1 cellular context compared by ENCODE assay signal in the genomic region with DNA sequence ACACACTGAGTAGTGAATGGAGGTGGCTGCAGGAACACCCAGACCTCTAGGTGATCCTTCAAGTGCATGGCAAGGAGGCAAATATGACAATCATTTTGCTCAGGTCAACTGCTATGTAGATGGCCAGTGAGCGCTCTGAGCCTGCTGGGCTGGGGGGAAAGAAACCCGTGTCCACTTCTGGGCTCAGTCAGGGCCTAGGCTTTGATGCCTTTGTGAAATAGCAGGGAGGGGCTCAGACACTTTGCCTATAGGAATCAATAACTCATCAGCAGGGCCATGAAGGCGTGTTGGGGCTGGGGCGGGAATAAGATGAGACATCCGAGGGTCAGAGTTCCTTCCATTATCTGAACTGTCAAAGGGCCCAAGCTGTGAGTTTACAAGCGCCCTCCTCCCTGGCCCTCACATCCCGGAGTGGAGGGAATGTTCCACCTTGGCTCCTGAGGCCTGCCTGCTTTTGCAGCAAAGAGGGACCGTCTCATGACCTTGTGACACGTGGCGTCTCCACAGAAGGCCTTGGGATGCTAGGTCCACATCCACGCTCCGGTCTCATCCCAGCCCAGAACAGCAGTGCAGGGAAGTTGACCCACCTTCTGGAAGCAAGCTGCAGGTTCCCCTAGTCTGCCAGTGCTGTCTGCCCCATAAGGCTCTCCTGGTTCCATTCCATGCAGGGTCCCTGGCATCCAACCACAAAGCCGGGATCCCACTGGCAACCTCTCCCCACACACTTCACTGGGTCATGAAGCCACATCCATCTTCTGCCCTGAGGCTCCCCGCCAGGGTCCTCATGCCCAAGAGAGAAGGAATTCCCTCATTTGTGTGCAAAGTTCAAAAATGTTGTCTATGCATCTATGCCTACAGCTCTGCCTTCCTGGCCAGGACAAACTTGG.
TF ChIP-seq lines count a peak whose summit lies in the region.

No MANE protein-coding gene starts in this region.

TF ChIP-seq in GM23338, 12 proteins besides CTCF, POLR2A, EP300 and RAD21 (continued from another document):
- TF ChIP-seq, protein P1, sequence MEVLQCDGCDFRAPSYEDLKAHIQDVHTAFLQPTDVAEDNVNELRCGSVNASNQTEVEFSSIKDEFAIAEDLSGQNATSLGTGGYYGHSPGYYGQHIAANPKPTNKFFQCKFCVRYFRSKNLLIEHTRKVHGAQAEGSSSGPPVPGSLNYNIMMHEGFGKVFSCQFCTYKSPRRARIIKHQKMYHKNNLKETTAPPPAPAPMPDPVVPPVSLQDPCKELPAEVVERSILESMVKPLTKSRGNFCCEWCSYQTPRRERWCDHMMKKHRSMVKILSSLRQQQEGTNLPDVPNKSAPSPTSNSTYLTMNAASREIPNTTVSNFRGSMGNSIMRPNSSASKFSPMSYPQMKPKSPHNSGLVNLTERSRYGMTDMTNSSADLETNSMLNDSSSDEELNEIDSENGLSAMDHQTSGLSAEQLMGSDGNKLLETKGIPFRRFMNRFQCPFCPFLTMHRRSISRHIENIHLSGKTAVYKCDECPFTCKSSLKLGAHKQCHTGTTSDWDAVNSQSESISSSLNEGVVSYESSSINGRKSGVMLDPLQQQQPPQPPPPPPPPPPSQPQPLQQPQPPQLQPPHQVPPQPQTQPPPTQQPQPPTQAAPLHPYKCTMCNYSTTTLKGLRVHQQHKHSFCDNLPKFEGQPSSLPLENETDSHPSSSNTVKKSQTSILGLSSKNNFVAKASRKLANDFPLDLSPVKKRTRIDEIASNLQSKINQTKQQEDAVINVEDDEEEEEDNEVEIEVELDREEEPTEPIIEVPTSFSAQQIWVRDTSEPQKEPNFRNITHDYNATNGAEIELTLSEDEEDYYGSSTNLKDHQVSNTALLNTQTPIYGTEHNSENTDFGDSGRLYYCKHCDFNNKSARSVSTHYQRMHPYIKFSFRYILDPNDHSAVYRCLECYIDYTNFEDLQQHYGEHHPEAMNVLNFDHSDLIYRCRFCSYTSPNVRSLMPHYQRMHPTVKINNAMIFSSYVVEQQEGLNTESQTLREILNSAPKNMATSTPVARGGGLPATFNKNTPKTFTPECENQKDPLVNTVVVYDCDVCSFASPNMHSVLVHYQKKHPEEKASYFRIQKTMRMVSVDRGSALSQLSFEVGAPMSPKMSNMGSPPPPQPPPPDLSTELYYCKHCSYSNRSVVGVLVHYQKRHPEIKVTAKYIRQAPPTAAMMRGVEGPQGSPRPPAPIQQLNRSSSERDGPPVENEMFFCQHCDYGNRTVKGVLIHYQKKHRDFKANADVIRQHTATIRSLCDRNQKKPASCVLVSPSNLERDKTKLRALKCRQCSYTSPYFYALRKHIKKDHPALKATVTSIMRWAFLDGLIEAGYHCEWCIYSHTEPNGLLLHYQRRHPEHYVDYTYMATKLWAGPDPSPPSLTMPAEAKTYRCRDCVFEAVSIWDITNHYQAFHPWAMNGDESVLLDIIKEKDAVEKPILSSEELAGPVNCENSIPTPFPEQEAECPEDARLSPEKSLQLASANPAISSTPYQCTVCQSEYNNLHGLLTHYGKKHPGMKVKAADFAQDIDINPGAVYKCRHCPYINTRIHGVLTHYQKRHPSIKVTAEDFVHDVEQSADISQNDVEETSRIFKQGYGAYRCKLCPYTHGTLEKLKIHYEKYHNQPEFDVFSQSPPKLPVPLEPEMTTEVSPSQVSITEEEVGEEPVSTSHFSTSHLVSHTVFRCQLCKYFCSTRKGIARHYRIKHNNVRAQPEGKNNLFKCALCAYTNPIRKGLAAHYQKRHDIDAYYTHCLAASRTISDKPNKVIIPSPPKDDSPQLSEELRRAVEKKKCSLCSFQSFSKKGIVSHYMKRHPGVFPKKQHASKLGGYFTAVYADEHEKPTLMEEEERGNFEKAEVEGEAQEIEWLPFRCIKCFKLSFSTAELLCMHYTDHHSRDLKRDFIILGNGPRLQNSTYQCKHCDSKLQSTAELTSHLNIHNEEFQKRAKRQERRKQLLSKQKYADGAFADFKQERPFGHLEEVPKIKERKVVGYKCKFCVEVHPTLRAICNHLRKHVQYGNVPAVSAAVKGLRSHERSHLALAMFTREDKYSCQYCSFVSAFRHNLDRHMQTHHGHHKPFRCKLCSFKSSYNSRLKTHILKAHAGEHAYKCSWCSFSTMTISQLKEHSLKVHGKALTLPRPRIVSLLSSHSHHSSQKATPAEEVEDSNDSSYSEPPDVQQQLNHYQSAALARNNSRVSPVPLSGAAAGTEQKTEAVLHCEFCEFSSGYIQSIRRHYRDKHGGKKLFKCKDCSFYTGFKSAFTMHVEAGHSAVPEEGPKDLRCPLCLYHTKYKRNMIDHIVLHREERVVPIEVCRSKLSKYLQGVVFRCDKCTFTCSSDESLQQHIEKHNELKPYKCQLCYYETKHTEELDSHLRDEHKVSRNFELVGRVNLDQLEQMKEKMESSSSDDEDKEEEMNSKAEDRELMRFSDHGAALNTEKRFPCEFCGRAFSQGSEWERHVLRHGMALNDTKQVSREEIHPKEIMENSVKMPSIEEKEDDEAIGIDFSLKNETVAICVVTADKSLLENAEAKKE (CRISPR knock-in tag; IDR thresholded peaks at IDR 0.05) = no peak
- no peak for TF ChIP-seq CREB1 (CRISPR knock-in tag; IDR thresholded peaks at IDR 0.05; ENCODE audit: low read depth)
- no peak for TF ChIP-seq ZNF114 (CRISPR knock-in tag; IDR thresholded peaks at IDR 0.05)
